ENCODE assay signal across 36 cellular contexts in the genomic region with DNA sequence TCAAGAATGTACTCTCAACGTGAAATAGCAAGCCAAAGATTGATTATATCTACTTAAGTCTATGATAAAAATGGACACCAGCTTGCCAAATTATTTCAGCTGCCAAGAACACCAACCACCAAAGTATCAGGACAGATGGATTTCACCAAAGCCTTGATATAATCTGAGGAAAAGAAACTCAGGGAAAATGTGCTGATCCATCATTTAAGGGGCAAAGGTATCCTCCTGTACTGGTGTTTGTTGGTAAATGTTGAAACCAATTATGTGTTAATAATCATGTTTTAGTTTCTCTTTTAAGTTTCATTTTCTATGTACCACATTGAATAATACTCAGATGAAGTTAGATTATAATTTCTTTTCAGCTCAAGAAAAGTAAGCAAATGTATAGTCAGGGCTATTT.
"Had no signal": no experiment of that assay in that cellular context is flagged by ENCODE, and none has a peak within 500 bp of the region (broad histone marks: within the 10 kb centered on the region; RNA-seq: fewer than 3 reads in every experiment).

No MANE protein-coding gene starts in this region.

- H3K4me3 ChIP-seq: MG63 had no signal

- H3K36me3 ChIP-seq: MG63 had no signal

- H3K9me3 ChIP-seq: MG63 had no signal

- DNase-seq: Karpas-422, Kasumi-1, MG63, MM.1S, MV-4-11, NCI-H1048, NCI-H1092, NCI-H1092 treated with DMSO at 0.1 percent for 48 hours, NCI-H1105, NCI-H1105 treated with DMSO at 0.1 percent for 48 hours, NCI-H1417, NCI-H1417 treated with DMSO at 0.1 percent for 48 hours, NCI-H1436, NCI-H1436 treated with DMSO at 0.1 percent for 48 hours, NCI-H146, NCI-H1694, NCI-H1694 treated with DMSO at 0.1 percent for 48 hours, NCI-H187, NCI-H187 treated with DMSO at 0.1 percent for 48 hours, NCI-H1930, NCI-H2029, NCI-H2029 treated with DMSO at 0.1 percent for 48 hours, NCI-H2081, NCI-H2081 treated with DMSO at 0.1 percent for 48 hours, NCI-H2107, NCI-H2171, NCI-H2171 treated with DMSO at 0.1 percent for 48 hours, NCI-H2227 treated with DMSO at 0.1 percent for 48 hours, NCI-H226, NCI-H345, NCI-H446, NCI-H446 treated with DMSO at 0.1 percent for 48 hours, NCI-H510A, NCI-H510A treated with DMSO at 0.1 percent for 48 hours, NCI-H524, NCI-H524 treated with DMSO at 0.1 percent for 48 hours had no signal

- H3K27me3 ChIP-seq: MG63 had no signal
